Comparison of ENCODE assay signal across 28 cellular contexts in genomic region chr11:94821439-94821838, GRCh38.
"Had no signal": no experiment of that assay in that cellular context is flagged by ENCODE, and none has a peak within 500 bp of the region (broad histone marks: within the 10 kb centered on the region; RNA-seq: fewer than 3 reads in every experiment).

No MANE protein-coding gene starts in this region.

- ATAC-seq: naive thymus-derived CD8-positive, alpha-beta T cell; natural killer cell treated with Interleukin-12 subunit alpha and Interleukin-12 subunit beta and Interleukin-15 and Interleukin-18, amount 100 ng/mL, for 72 hours; pancreas; right cardiac atrium; right lobe of liver; stimulated activated memory B cell treated with anti-CD40 and anti-IgM and Interleukin-4, amounts not matched to agents 10 μg/mL and 1 μg/mL and 100 μg/mL, for 72 hours; stimulated activated naive CD8-positive, alpha-beta T cell treated with anti-CD3 and anti-CD28 coated beads, Interleukin-15, amount 100 ng/mL, for 72 hours; stimulated activated naive CD8-positive, alpha-beta T cell treated with anti-CD3 and anti-CD28 coated beads, Interleukin-15, Interleukin-2, amounts not matched to agents 100 U/mL and 50 U/mL, for 24 hours; upper lobe of right lung had no signal

- H3K27ac Mint-ChIP-seq: naive B cell; naive thymus-derived CD8-positive, alpha-beta T cell; natural killer cell treated with Interleukin-12 subunit alpha and Interleukin-12 subunit beta and Interleukin-15 and Interleukin-18, amount 100 ng/mL, for 72 hours; stimulated activated memory B cell treated with anti-CD40 and anti-IgM and Interleukin-4, amounts not matched to agents 10 μg/mL and 1 μg/mL and 100 μg/mL, for 72 hours; stimulated activated naive CD8-positive, alpha-beta T cell treated with anti-CD3 and anti-CD28 coated beads, Interleukin-15, amount 100 ng/mL, for 72 hours had no signal

- DNase-seq: naive B cell; naive thymus-derived CD8-positive, alpha-beta T cell; nephron progenitor cell; nucleus accumbens; right cardiac atrium; right lobe of liver; sigmoid colon; small intestine; stimulated activated CD4-positive, alpha-beta T cell treated with anti-CD3 and anti-CD28 coated beads, Interleukin-15, amount 100 ng/mL, for 24 hours; stimulated activated CD4-positive, alpha-beta T cell treated with anti-CD3 and anti-CD28 coated beads, Interleukin-2, amount 100 ng/mL, for 24 hours; stimulated activated CD4-positive, alpha-beta T cell treated with anti-CD3 and anti-CD28 coated beads, Interleukin-2, amount 100 ng/mL, for 48 hours; stimulated activated CD4-positive, alpha-beta T cell treated with anti-CD3 and anti-CD28 coated beads, Interleukin-4, amount 100 ng/mL, for 24 hours; stimulated activated naive CD4-positive, alpha-beta T cell; stimulated activated naive CD8-positive, alpha-beta T cell treated with anti-CD3 and anti-CD28 coated beads, Interleukin-15, amount 100 ng/mL, for 72 hours; stimulated activated naive CD8-positive, alpha-beta T cell treated with anti-CD3 and anti-CD28 coated beads, Interleukin-15, Interleukin-2, amounts not matched to agents 100 U/mL and 50 U/mL, for 24 hours; substantia nigra; testis; tibial artery; transverse colon; upper lobe of right lung; uterus had no signal

- H3K9me3 ChIP-seq: neutrophil, pancreas, prostate gland, right lobe of liver, sigmoid colon, suprapubic skin, testis, tibial artery, upper lobe of right lung, uterus had no signal

- H3K27ac ChIP-seq: neutrophil, pancreas, prostate gland, right lobe of liver, sigmoid colon, suprapubic skin, testis, tibial artery, transverse colon, upper lobe of right lung, uterus had no signal

- H3K4me1 Mint-ChIP-seq: naive B cell; naive thymus-derived CD8-positive, alpha-beta T cell; stimulated activated memory B cell treated with anti-CD40 and anti-IgM and Interleukin-4, amounts not matched to agents 10 μg/mL and 1 μg/mL and 100 μg/mL, for 72 hours; stimulated activated naive CD8-positive, alpha-beta T cell treated with anti-CD3 and anti-CD28 coated beads, Interleukin-15, amount 100 ng/mL, for 72 hours had no signal

- H3K4me3 ChIP-seq: pancreas, prostate gland, right lobe of liver, sigmoid colon, suprapubic skin, testis, tibial artery, transverse colon, upper lobe of right lung, uterus had no signal

- H3K27me3 ChIP-seq: neutrophil, pancreas, right lobe of liver, sigmoid colon, suprapubic skin, testis, tibial artery, transverse colon, upper lobe of right lung, uterus had no signal

- H3K36me3 ChIP-seq: neutrophil, transverse colon, uterus had no signal

- H3K9me3 Mint-ChIP-seq: natural killer cell treated with Interleukin-12 subunit alpha and Interleukin-12 subunit beta and Interleukin-15 and Interleukin-18, amount 100 ng/mL, for 72 hours; stimulated activated memory B cell treated with anti-CD40 and anti-IgM and Interleukin-4, amounts not matched to agents 10 μg/mL and 1 μg/mL and 100 μg/mL, for 72 hours; stimulated activated naive CD8-positive, alpha-beta T cell treated with anti-CD3 and anti-CD28 coated beads, Interleukin-15, amount 100 ng/mL, for 72 hours had no signal

- H3K4me3 Mint-ChIP-seq: naive B cell; naive thymus-derived CD8-positive, alpha-beta T cell; natural killer cell treated with Interleukin-12 subunit alpha and Interleukin-12 subunit beta and Interleukin-15 and Interleukin-18, amount 100 ng/mL, for 72 hours; nephron progenitor cell; neural crest cell; stimulated activated memory B cell treated with anti-CD40 and anti-IgM and Interleukin-4, amounts not matched to agents 10 μg/mL and 1 μg/mL and 100 μg/mL, for 72 hours; stimulated activated naive CD8-positive, alpha-beta T cell treated with anti-CD3 and anti-CD28 coated beads, Interleukin-15, amount 100 ng/mL, for 72 hours had no signal

- FAIRE-seq: pancreas, small intestine had no signal

- H3K4me1 ChIP-seq: pancreas, prostate gland, testis, upper lobe of right lung, uterus had no signal

- H3K36me3 Mint-ChIP-seq: naive B cell; naive thymus-derived CD8-positive, alpha-beta T cell; natural killer cell treated with Interleukin-12 subunit alpha and Interleukin-12 subunit beta and Interleukin-15 and Interleukin-18, amount 100 ng/mL, for 72 hours; stimulated activated memory B cell treated with anti-CD40 and anti-IgM and Interleukin-4, amounts not matched to agents 10 μg/mL and 1 μg/mL and 100 μg/mL, for 72 hours had no signal
